In the genomic region with DNA sequence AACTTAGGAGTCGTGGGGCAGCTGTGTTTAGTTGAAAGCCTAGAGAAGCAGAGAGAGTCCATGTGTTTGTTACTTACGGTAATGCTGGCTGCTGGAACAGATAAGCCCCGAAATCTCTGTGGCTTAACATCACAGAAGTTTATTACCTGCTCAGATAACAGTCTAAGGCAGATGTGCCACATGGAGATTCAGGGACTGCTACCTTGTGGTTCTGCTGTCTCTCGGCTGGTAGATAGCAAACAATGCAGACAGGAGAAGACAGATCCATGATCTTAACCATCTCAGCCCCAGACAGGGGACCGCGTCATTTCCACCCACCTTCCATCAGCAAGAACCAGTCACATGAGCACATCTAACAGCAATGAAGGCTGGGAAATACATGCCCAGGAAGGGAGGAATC, we compare ENCODE assay signal across 2 cellular contexts. TPM values are rescaled to one million over a fixed set of nuclear protein-coding genes. Genes with fewer than 3 reads are reported as not detected.
"Had no signal": no experiment of that assay in that cellular context is flagged by ENCODE, and none has a peak within 500 bp of the region (broad histone marks: within the 10 kb centered on the region; RNA-seq: fewer than 3 reads in every experiment).

No MANE protein-coding gene starts in this region.

RNA-seq across cellular contexts. Expression of gene SBK1, which starts 40.3 kb away (rescaled TPM):
- total RNA-seq: GM23248, HFFc6 had no signal
- polyA plus RNA-seq: GM23248 had no signal
